ENCODE assay signal across 24 cellular contexts in genomic region chr13:49370390-49370789, GRCh38.
DNase-seq lines count a peak whose midpoint lies in the region; ATAC-seq and TF ChIP-seq lines count a peak whose summit lies in the region.
"Had no signal": no experiment of that assay in that cellular context is flagged by ENCODE, and none has a peak within 500 bp of the region (broad histone marks: within the 10 kb centered on the region; RNA-seq: fewer than 3 reads in every experiment).

No MANE protein-coding gene starts in this region.

- intact Hi-C loops in prostate gland (cut with DNase I): no loop called here

- no peak for TF ChIP-seq CTCF in prostate gland (IDR thresholded peaks at IDR 0.05)

- H3K9me3 ChIP-seq in muscle layer of duodenum (ENCODE audit: control insufficient read depth in 1 of 2, low read length in 2 of 2): no peaks in the 10 kb centered on the region
- H3K9me3 ChIP-seq in prostate gland: no peaks in the 10 kb centered on the region
- H3K9me3 ChIP-seq: heart right ventricle, mucosa of descending colon, psoas muscle, thoracic aorta had no signal

- DNase-seq in COR-L47 (lab: John Stamatoyannopoulos, UW) (peak; percentile 5), G401 (ENCODE audit: low spot score) (peak; percentile 53), SK-MEL-5 (ENCODE audit: low read depth, low spot score) (peak; percentile 49), prostate gland (ENCODE audit: low spot score) (no peak)
- no peak for DNase-seq in stimulated activated CD4-positive, alpha-beta T cell treated with anti-CD3 and anti-CD28 coated beads, Interleukin-12 subunit alpha, Interleukin-12 subunit beta, amount 100 ng/mL, for 4 hours
- DNase-seq: activated CD4-positive, alpha-beta T cell treated with anti-CD3 and anti-CD28 coated beads, Interleukin-2, amount 50 U/mL, for 1 hour; CD8-positive, alpha-beta T cell; central memory CD4-positive, alpha-beta T cell; DND-41; heart right ventricle; mucosa of descending colon; NCI-H1105 treated with DMSO at 0.1 percent for 48 hours; NCI-H2171 treated with DMSO at 0.1 percent for 48 hours; psoas muscle; RPMI8226; small intestine; stimulated activated CD4-positive, alpha-beta T cell treated with anti-CD3 and anti-CD28 coated beads, Interleukin-2, amount 100 ng/mL, for 48 hours; stimulated activated naive CD4-positive, alpha-beta T cell; WERI-Rb-1 had no signal

- H3K4me3 ChIP-seq in muscle layer of duodenum (ENCODE audit: low read depth in 1 of 2, low read length in 2 of 2): no peak overlapping the region
- H3K4me3 ChIP-seq in prostate gland: no peak overlapping the region
- H3K4me3 ChIP-seq: dorsolateral prefrontal cortex, GM23338, heart right ventricle, mucosa of descending colon, psoas muscle, thoracic aorta had no signal

- H3K36me3 ChIP-seq in muscle layer of duodenum (ENCODE audit: control insufficient read depth in 1 of 2, insufficient read depth in 2 of 2, low read length in 2 of 2) (no peaks in the 10 kb centered on the region), prostate gland (no peaks in the 10 kb centered on the region)
- H3K36me3 ChIP-seq: thoracic aorta, WERI-Rb-1 had no signal

- ATAC-seq in GM19023 (IDR thresholded peaks at IDR 0.05; ENCODE audit: unreplicated experiment): no peak
- ATAC-seq: CD8-positive, alpha-beta T cell; GM23338; heart right ventricle; mucosa of descending colon; psoas muscle had no signal

- WGBS in prostate gland: 72% methylated on average over 2 of the region's 2 CpGs

- H3K27me3 ChIP-seq in muscle layer of duodenum (ENCODE audit: low read depth, low read length) (no peaks in the 10 kb centered on the region), prostate gland (replicated peaks; ENCODE audit: insufficient read depth) (no peaks in the 10 kb centered on the region)
- H3K27me3 ChIP-seq: dorsolateral prefrontal cortex, heart right ventricle had no signal

- peak overlapping the region; percentile 23 for H3K27ac ChIP-seq in muscle layer of duodenum (ENCODE audit: low read length)
- H3K27ac ChIP-seq in prostate gland: peak overlapping the region in 1 of 2 donors; percentile 30
- H3K27ac ChIP-seq: heart right ventricle, psoas muscle, thoracic aorta, WERI-Rb-1 had no signal

- H3K4me1 ChIP-seq in muscle layer of duodenum (ENCODE audit: control insufficient read depth in 1 of 2, insufficient read depth in 2 of 2, low read length in 2 of 2): peaks cover 13 to 39% of the 10 kb centered on the region in 2 donors
- H3K4me1 ChIP-seq in prostate gland (replicated peaks): peaks cover 5% of the 10 kb centered on the region
- H3K4me1 ChIP-seq: psoas muscle had no signal

- no peak for TF ChIP-seq POLR2A in prostate gland (IDR thresholded peaks at IDR 0.05)

- in situ Hi-C loops in G401 (cut with HindIII; ENCODE audit: low sequenced_read_pairs) (no loop called here), SK-MEL-5 (cut with HindIII; ENCODE audit: low pct_unique_long_range_greater_than_20kb, low sequenced_read_pairs) (no loop called here)

Comparison
In these comparisons a context has a peak if more than half of its experiments do, and no peak if none do; other contexts are left out.
1. DNase-seq: peak in COR-L47 (single experiment), G401 (single experiment) and SK-MEL-5 (single experiment); none in stimulated activated CD4-positive, alpha-beta T cell treated with anti-CD3 and anti-CD28 coated beads, Interleukin-12 subunit alpha, Interleukin-12 subunit beta, amount 100 ng/mL, for 4 hours (single experiment) and prostate gland (single experiment).